ENCODE assay signal across 13 cellular contexts in the genomic region with DNA sequence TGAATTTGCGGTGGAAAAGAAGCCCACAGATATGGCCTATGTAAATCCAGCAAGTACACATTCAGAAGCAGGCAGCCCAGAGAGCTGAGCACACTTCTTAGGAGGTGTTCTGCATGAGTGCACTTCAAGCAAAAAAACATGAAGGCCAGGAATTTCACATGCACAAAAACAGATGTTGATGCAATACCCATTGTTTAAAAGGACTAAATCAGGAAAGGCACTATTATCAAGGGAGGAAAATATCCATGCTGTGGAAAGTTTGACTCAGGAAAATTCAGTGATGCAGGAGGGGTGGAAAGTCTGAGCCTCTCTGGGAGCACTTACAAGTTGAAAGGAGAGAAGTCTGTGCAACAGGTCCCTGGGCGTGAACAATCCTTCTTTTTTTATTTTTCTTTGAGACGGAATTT. TPM values are rescaled to one million over a fixed set of nuclear protein-coding genes. Genes with fewer than 3 reads are reported as not detected.
DNase-seq lines count a peak whose midpoint lies in the region; ATAC-seq and TF ChIP-seq lines count a peak whose summit lies in the region.
"Had no signal": no experiment of that assay in that cellular context is flagged by ENCODE, and none has a peak within 500 bp of the region (broad histone marks: within the 10 kb centered on the region; RNA-seq: fewer than 3 reads in every experiment).

No MANE protein-coding gene starts in this region.

- no peak overlapping the region for H3K4me3 Mint-ChIP-seq in natural killer cell treated with Interleukin-12 subunit alpha and Interleukin-12 subunit beta and Interleukin-15 and Interleukin-18, amount 100 ng/mL, for 72 hours

- peak in 1 of 2 donors; percentile 41 for TF ChIP-seq POLR2A in uterus (IDR thresholded peaks at IDR 0.05)

- H3K27ac ChIP-seq in uterus: peak overlapping the region; percentile 63 to 75
- H3K27ac ChIP-seq: dorsolateral prefrontal cortex had no signal

- no peak overlapping the region for H3K4me3 ChIP-seq in uterus
- H3K4me3 ChIP-seq: dorsolateral prefrontal cortex, mucosa of descending colon had no signal

- ATAC-seq in Right ventricle myocardium superior (ENCODE audit: poor library complexity): peak; percentile 27
- ATAC-seq in natural killer cell treated with Interleukin-12 subunit alpha and Interleukin-12 subunit beta and Interleukin-15 and Interleukin-18, amount 100 ng/mL, for 72 hours: no peak
- ATAC-seq: mucosa of descending colon had no signal

- DNase-seq in Right ventricle myocardium superior: peak; percentile 7
- no peak for DNase-seq in cardiac septum (ENCODE audit: low spot score)
- peak; percentile 94 for DNase-seq in dedifferentiated amniotic fluid mesenchymal stem cell (ENCODE audit: extremely low spot score)
- DNase-seq in left kidney (ENCODE audit: low read depth, low spot score): peak; percentile 56
- no peak for DNase-seq in uterus
- no peak for DNase-seq in MV-4-11 (lab: John Stamatoyannopoulos, UW)
- DNase-seq in DMS153 (lab: John Stamatoyannopoulos, UW): no peak
- DNase-seq in natural killer cell treated with Interleukin-12 subunit alpha and Interleukin-12 subunit beta and Interleukin-15 and Interleukin-18, amount 100 ng/mL, for 72 hours (ENCODE audit: low spot score): no peak
- DNase-seq: activated CD4-positive, alpha-beta T cell treated with anti-CD3 and anti-CD28 coated beads, Interleukin-2, amount 50 U/mL, for 1 hour; AML-193; hippocampal formation; mucosa of descending colon had no signal

- peak in 1 of 4 experiments; percentile 0 for TF ChIP-seq CTCF in uterus (IDR thresholded peaks at IDR 0.05)

- H3K36me3 Mint-ChIP-seq in natural killer cell treated with Interleukin-12 subunit alpha and Interleukin-12 subunit beta and Interleukin-15 and Interleukin-18, amount 100 ng/mL, for 72 hours: no peaks in the 10 kb centered on the region

- no peaks in the 10 kb centered on the region for H3K9me3 ChIP-seq in uterus
- H3K9me3 ChIP-seq: mucosa of descending colon had no signal

- peaks cover 0 to 9% of the 10 kb centered on the region in 2 donors for H3K27me3 Mint-ChIP-seq in natural killer cell treated with Interleukin-12 subunit alpha and Interleukin-12 subunit beta and Interleukin-15 and Interleukin-18, amount 100 ng/mL, for 72 hours

- no peak overlapping the region for H3K27ac Mint-ChIP-seq in natural killer cell treated with Interleukin-12 subunit alpha and Interleukin-12 subunit beta and Interleukin-15 and Interleukin-18, amount 100 ng/mL, for 72 hours

- no peaks in the 10 kb centered on the region for H3K36me3 ChIP-seq in uterus

- H3K27me3 ChIP-seq in uterus: no peaks in the 10 kb centered on the region

- H3K9me3 Mint-ChIP-seq in natural killer cell treated with Interleukin-12 subunit alpha and Interleukin-12 subunit beta and Interleukin-15 and Interleukin-18, amount 100 ng/mL, for 72 hours: no peaks in the 10 kb centered on the region

- H3K4me1 Mint-ChIP-seq in natural killer cell treated with Interleukin-12 subunit alpha and Interleukin-12 subunit beta and Interleukin-15 and Interleukin-18, amount 100 ng/mL, for 72 hours (ENCODE audit: low read depth in 2 of 2): no peaks in the 10 kb centered on the region

- intact Hi-C loops in Right ventricle myocardium superior (cut with DNase I) (no loop called here), cardiac septum (cut with DNase I) (no loop called here), uterus (cut with DNase I; ENCODE audit: low total_unique reads) (no loop called here)

- H3K4me1 ChIP-seq in uterus: no peaks in the 10 kb centered on the region

RNA-seq across cellular contexts. Expression of gene CARS1, which starts 15.8 kb away (rescaled TPM):
- 12.8 TPM for total RNA-seq in Right ventricle myocardium superior
- total RNA-seq in cardiac septum: 17.1 TPM
- 10 to 100 TPM; 13.2 to 39.5 (median 27.4) TPM for total RNA-seq in uterus
- 100 to 1,000 TPM in 1 of 2 donors, 10 to 100 TPM in 1; 88.8 to 128 TPM for total RNA-seq in natural killer cell treated with Interleukin-12 subunit alpha and Interleukin-12 subunit beta and Interleukin-15 and Interleukin-18, amount 100 ng/mL, for 72 hours

Comparison
In these comparisons a context has a peak if more than half of its experiments do, and no peak if none do; other contexts are left out.
1. DNase-seq: peak in Right ventricle myocardium superior (single experiment), dedifferentiated amniotic fluid mesenchymal stem cell (single experiment) and left kidney (single experiment); none in cardiac septum (single experiment), uterus (0 of 2), MV-4-11 (single experiment), DMS153 (single experiment) and natural killer cell treated with Interleukin-12 subunit alpha and Interleukin-12 subunit beta and Interleukin-15 and Interleukin-18, amount 100 ng/mL, for 72 hours (single experiment).